27 cellular contexts compared by ENCODE assay signal in the genomic region with DNA sequence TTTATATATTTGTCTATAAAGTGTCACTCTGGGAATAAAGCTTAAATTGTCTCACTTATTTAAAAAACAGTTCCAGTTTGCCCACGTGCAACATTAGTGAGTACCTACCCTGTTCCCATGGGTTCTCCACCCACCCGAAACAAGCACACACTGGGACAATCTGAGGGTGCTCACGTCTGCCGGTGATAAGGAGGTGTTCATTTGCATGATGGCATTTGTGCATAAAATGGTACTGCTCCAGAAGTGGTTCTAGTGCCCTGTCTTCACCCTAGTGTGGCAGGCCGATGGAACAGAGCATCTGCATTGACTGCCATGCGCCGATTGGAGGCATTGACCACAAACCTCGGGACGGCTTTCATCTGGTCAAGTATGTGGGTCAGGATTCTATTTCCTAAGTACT.
"Had no signal": no experiment of that assay in that cellular context is flagged by ENCODE, and none has a peak within 500 bp of the region (broad histone marks: within the 10 kb centered on the region; RNA-seq: fewer than 3 reads in every experiment).

No MANE protein-coding gene starts in this region.

- H3K9me3 Mint-ChIP-seq: activated T-helper 17 cell treated with anti-CD3 and anti-CD28 coated beads, Interleukin-2, amount 50 U/mL, for 72 hours; dendritic cell treated with granulocyte-macrophage colony-stimulating factor and Interleukin-4, amounts not matched to agents 40 ng/mL and 50 ng/mL, for 4 days; immature natural killer cell; mesothelial cell of epicardium; naive thymus-derived CD8-positive, alpha-beta T cell; T-helper 1 cell treated with Interleukin-12 subunit alpha and Interleukin-12 subunit beta and Interleukin-4 antibody, amounts not matched to agents 30 μg/mL and 1 μg/mL, for 36 hours; type B pancreatic cell; WTC11 had no signal

- ATAC-seq: activated T-helper 17 cell treated with anti-CD3 and anti-CD28 coated beads, Interleukin-2, amount 50 U/mL, for 72 hours; body of pancreas; foreskin keratinocyte; left lobe of liver; naive thymus-derived CD8-positive, alpha-beta T cell; right lobe of liver; WTC11 had no signal

- DNase-seq: activated CD4-positive, alpha-beta T cell treated with anti-CD3 and anti-CD28 coated beads, Interleukin-2, amount 50 U/mL, for 48 hours; activated naive CD4-positive, alpha-beta T cell treated with Interleukin-2 at 50 U/mL for 16 hours; anterior cingulate cortex; body of pancreas; effector CD4-positive, alpha-beta T cell; erythroblast; foreskin keratinocyte; immature natural killer cell; naive thymus-derived CD8-positive, alpha-beta T cell; ovary; stimulated activated CD4-positive, alpha-beta T cell treated with anti-CD3 and anti-CD28 coated beads, Interleukin-2, amount 100 ng/mL, for 48 hours; stimulated activated CD8-positive, alpha-beta memory T cell treated with anti-CD3 and anti-CD28 coated beads, Interleukin-4, amount 100 ng/mL, for 48 hours; stimulated activated naive CD4-positive, alpha-beta T cell; T1000 had no signal

- H3K4me1 Mint-ChIP-seq: immature natural killer cell, mesothelial cell of epicardium had no signal

- H3K27ac Mint-ChIP-seq: activated T-helper 17 cell treated with anti-CD3 and anti-CD28 coated beads, Interleukin-2, amount 50 U/mL, for 72 hours; dendritic cell treated with granulocyte-macrophage colony-stimulating factor and Interleukin-4, amounts not matched to agents 40 ng/mL and 50 ng/mL, for 4 days; mesothelial cell of epicardium; type B pancreatic cell; WTC11 had no signal

- H3K4me3 ChIP-seq: body of pancreas, cardiac muscle cell, hepatocyte, ovary, prostate gland, right lobe of liver, thoracic aorta, vagina had no signal

- H3K4me1 ChIP-seq: body of pancreas, foreskin keratinocyte, prostate gland, right lobe of liver, vagina had no signal

- H3K9me3 ChIP-seq: body of pancreas, ovary, prostate gland, right lobe of liver, thoracic aorta, vagina had no signal

- H3K27me3 Mint-ChIP-seq: activated T-helper 17 cell treated with anti-CD3 and anti-CD28 coated beads, Interleukin-2, amount 50 U/mL, for 72 hours; dendritic cell treated with granulocyte-macrophage colony-stimulating factor and Interleukin-4, amounts not matched to agents 40 ng/mL and 50 ng/mL, for 4 days; naive thymus-derived CD8-positive, alpha-beta T cell; type B pancreatic cell had no signal

- H3K27me3 ChIP-seq: body of pancreas, cardiac muscle cell, foreskin keratinocyte, hepatocyte, ovary, right lobe of liver, vagina had no signal

- H3K4me3 Mint-ChIP-seq: activated T-helper 17 cell treated with anti-CD3 and anti-CD28 coated beads, Interleukin-2, amount 50 U/mL, for 72 hours; dendritic cell treated with granulocyte-macrophage colony-stimulating factor and Interleukin-4, amounts not matched to agents 40 ng/mL and 50 ng/mL, for 4 days; immature natural killer cell; mesothelial cell of epicardium; naive thymus-derived CD8-positive, alpha-beta T cell; T-helper 1 cell treated with Interleukin-12 subunit alpha and Interleukin-12 subunit beta and Interleukin-4 antibody, amounts not matched to agents 30 μg/mL and 1 μg/mL, for 36 hours; type B pancreatic cell; WTC11 had no signal

- H3K27ac ChIP-seq: body of pancreas, cardiac muscle cell, foreskin keratinocyte, hepatocyte, ovary, prostate gland, right lobe of liver, thoracic aorta, vagina had no signal

- H3K36me3 ChIP-seq: ovary had no signal
